In the genomic region with DNA sequence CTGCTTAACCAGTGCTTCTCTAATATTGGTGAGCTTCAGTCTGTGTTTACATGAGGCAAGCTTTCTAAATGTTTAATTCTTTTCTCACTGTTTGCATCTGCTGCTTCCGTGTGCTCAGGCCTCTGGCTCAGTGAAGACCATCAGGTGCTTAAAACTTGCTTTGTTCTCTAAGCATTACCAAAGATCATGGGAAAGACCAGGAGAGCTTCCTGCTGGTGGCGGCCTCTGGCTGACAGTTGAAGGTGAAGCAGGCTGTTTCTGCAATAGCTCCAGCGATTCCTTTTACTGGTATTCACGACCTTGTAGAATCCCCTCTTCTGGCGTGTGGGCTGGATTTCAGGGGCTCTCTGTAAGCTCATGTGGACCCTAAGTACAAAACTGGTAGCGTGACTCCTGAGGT, we compare ENCODE assay signal across 20 cellular contexts. TPM values are rescaled to one million over a fixed set of nuclear protein-coding genes. Genes with fewer than 3 reads are reported as not detected.
DNase-seq lines count a peak whose midpoint lies in the region; ATAC-seq and TF ChIP-seq lines count a peak whose summit lies in the region.
"Had no signal": no experiment of that assay in that cellular context is flagged by ENCODE, and none has a peak within 500 bp of the region (broad histone marks: within the 10 kb centered on the region; RNA-seq: fewer than 3 reads in every experiment).

No MANE protein-coding gene starts in this region.

- H3K9me3 ChIP-seq in OCI-LY1 (ENCODE audit: low read length) = no peaks in the 10 kb centered on the region
- no peaks in the 10 kb centered on the region for H3K9me3 ChIP-seq in neural progenitor cell (ENCODE audit: low read depth)
- H3K9me3 ChIP-seq: SK-N-SH, stomach, upper lobe of left lung had no signal

- TF ChIP-seq CTCF in OCI-LY1 (IDR thresholded peaks at IDR 0.05; ENCODE audit: low read length) = peak; percentile 5; the same call in 1 of the 2 replicates
- peak; percentile 24 for TF ChIP-seq CTCF in choroid plexus epithelial cell (conservative IDR thresholded peaks at IDR 0.05; ENCODE audit: low read depth, low read length)
- TF ChIP-seq CTCF in neural progenitor cell (IDR thresholded peaks at IDR 0.05) = peak; percentile 31
- TF ChIP-seq CTCF in osteocyte (IDR thresholded peaks at IDR 0.05) = no peak

- H3K9me3 Mint-ChIP-seq in neural progenitor cell (no peaks in the 10 kb centered on the region), osteocyte (ENCODE audit: unreplicated experiment) (no peaks in the 10 kb centered on the region)
- H3K9me3 Mint-ChIP-seq: activated T-cell treated with anti-CD3 and anti-CD28 coated beads, Interleukin-2, amount 50 U/mL, for 72 hours; memory B cell; natural killer cell treated with Interleukin-12 subunit alpha and Interleukin-12 subunit beta and Interleukin-15 and Interleukin-18, amount 100 ng/mL, for 72 hours had no signal

- no peaks in the 10 kb centered on the region for H3K27me3 ChIP-seq in H7 (ENCODE audit: control insufficient read depth, insufficient read depth, low read length)
- H3K27me3 ChIP-seq in OCI-LY1 (ENCODE audit: insufficient read depth, low read length) = no peaks in the 10 kb centered on the region
- H3K27me3 ChIP-seq in neural progenitor cell = no peaks in the 10 kb centered on the region
- H3K27me3 ChIP-seq: upper lobe of left lung had no signal

- no peak overlapping the region for H3K9ac ChIP-seq in OCI-LY1 (ENCODE audit: low read length)
- H3K9ac ChIP-seq in neural progenitor cell = no peak overlapping the region
- H3K9ac ChIP-seq: SK-N-SH had no signal

- DNase-seq in H7 (peak; percentile 56), choroid plexus epithelial cell (ENCODE audit: low read depth) (no peak), neural progenitor cell (ENCODE audit: low spot score) (peak; percentile 29), NCI-H2196 (lab: John Stamatoyannopoulos, UW; ENCODE audit: unreplicated experiment) (no peak), osteocyte (ENCODE audit: extremely low spot score, unreplicated experiment) (no peak)
- DNase-seq: activated T-cell treated with anti-CD3 and anti-CD28 coated beads, Interleukin-2, amount 50 U/mL, for 72 hours; hippocampal formation; Karpas-422; NCI-H1105 treated with DMSO at 0.1 percent for 48 hours; NCI-H69; SK-N-SH; stimulated activated CD4-positive, alpha-beta T cell treated with anti-CD3 and anti-CD28 coated beads, Interleukin-4, amount 100 ng/mL, for 24 hours; stomach; upper lobe of left lung had no signal

- H2AFZ ChIP-seq in OCI-LY1 (ENCODE audit: low read length) (no peak overlapping the region), neural progenitor cell (replicated peaks) (peak overlapping the region; percentile 50)

- H3K36me3 ChIP-seq in H7 (replicated peaks; ENCODE audit: control insufficient read depth, insufficient read depth, low read length) (no peaks in the 10 kb centered on the region), OCI-LY1 (ENCODE audit: insufficient read depth, low read length) (no peaks in the 10 kb centered on the region), neural progenitor cell (no peaks in the 10 kb centered on the region)
- H3K36me3 ChIP-seq: stomach, upper lobe of left lung had no signal

- no peaks in the 10 kb centered on the region for H4K20me1 ChIP-seq in OCI-LY1 (ENCODE audit: insufficient read depth, low read length)
- no peaks in the 10 kb centered on the region for H4K20me1 ChIP-seq in neural progenitor cell (ENCODE audit: low read depth)

- no peaks in the 10 kb centered on the region for H3F3A ChIP-seq in OCI-LY1 (ENCODE audit: insufficient read depth, low read length)
- H3F3A ChIP-seq in neural progenitor cell (ENCODE audit: low read depth) = no peaks in the 10 kb centered on the region

- H3K4me1 Mint-ChIP-seq in neural progenitor cell (no peaks in the 10 kb centered on the region), osteocyte (ENCODE audit: unreplicated experiment) (no peaks in the 10 kb centered on the region)
- H3K4me1 Mint-ChIP-seq: memory B cell had no signal

- H3K4me2 ChIP-seq in OCI-LY1 (ENCODE audit: low read length) (no peak overlapping the region), neural progenitor cell (no peak overlapping the region)
- H3K4me2 ChIP-seq: SK-N-SH had no signal

- no peaks in the 10 kb centered on the region for H3K79me2 ChIP-seq in OCI-LY1 (ENCODE audit: insufficient read depth, low read length)
- H3K79me2 ChIP-seq in neural progenitor cell (ENCODE audit: low read depth) = no peaks in the 10 kb centered on the region

- no peaks in the 10 kb centered on the region for H3K9me2 ChIP-seq in OCI-LY1 (ENCODE audit: low read depth, low read length)
- H3K9me2 ChIP-seq: SK-N-SH had no signal

- H3K27ac ChIP-seq in OCI-LY1 (ENCODE audit: low read depth, low read length, poor library complexity, severe bottlenecking) (no peak overlapping the region), neural progenitor cell (no peak overlapping the region)
- H3K27ac ChIP-seq: skin epidermis, stomach, upper lobe of left lung had no signal

- no peak for ATAC-seq in GM18502 (IDR thresholded peaks at IDR 0.05; ENCODE audit: poor library complexity, unreplicated experiment)
- ATAC-seq: activated T-cell treated with anti-CD3 and anti-CD28 coated beads, Interleukin-2, amount 50 U/mL, for 72 hours had no signal

- H3K36me3 Mint-ChIP-seq in neural progenitor cell (no peaks in the 10 kb centered on the region), osteocyte (ENCODE audit: unreplicated experiment) (no peaks in the 10 kb centered on the region)
- H3K36me3 Mint-ChIP-seq: activated naive CD8-positive, alpha-beta T cell; memory B cell; natural killer cell treated with Interleukin-12 subunit alpha and Interleukin-12 subunit beta and Interleukin-15 and Interleukin-18, amount 100 ng/mL, for 72 hours had no signal

- H3K27me3 Mint-ChIP-seq in neural progenitor cell (ENCODE audit: insufficient read depth, low read depth) (peaks cover 4% of the 10 kb centered on the region), osteocyte (ENCODE audit: unreplicated experiment) (peaks cover 10% of the 10 kb centered on the region)
- H3K27me3 Mint-ChIP-seq: memory B cell; natural killer cell treated with Interleukin-12 subunit alpha and Interleukin-12 subunit beta and Interleukin-15 and Interleukin-18, amount 100 ng/mL, for 72 hours had no signal

- H3K4me1 ChIP-seq in OCI-LY1 (ENCODE audit: insufficient read depth, low read length, severe bottlenecking) = no peaks in the 10 kb centered on the region
- no peaks in the 10 kb centered on the region for H3K4me1 ChIP-seq in neural progenitor cell
- H3K4me1 ChIP-seq: stomach, upper lobe of left lung had no signal

- H3K4me3 ChIP-seq in H7 (ENCODE audit: insufficient read depth, low read depth, low read length) (no peak overlapping the region), OCI-LY1 (ENCODE audit: low read depth, low read length, poor library complexity, severe bottlenecking) (no peak overlapping the region), choroid plexus epithelial cell (ENCODE audit: low read depth, low read length) (no peak overlapping the region), neural progenitor cell (no peak overlapping the region)
- H3K4me3 ChIP-seq: skin epidermis, stomach, upper lobe of left lung had no signal

- no peak overlapping the region for H3K27ac Mint-ChIP-seq in neural progenitor cell
- no peak overlapping the region for H3K27ac Mint-ChIP-seq in osteocyte (ENCODE audit: unreplicated experiment)
- H3K27ac Mint-ChIP-seq: activated naive CD8-positive, alpha-beta T cell; activated T-cell treated with anti-CD3 and anti-CD28 coated beads, Interleukin-2, amount 50 U/mL, for 72 hours; memory B cell; natural killer cell treated with Interleukin-12 subunit alpha and Interleukin-12 subunit beta and Interleukin-15 and Interleukin-18, amount 100 ng/mL, for 72 hours had no signal

- H3K4me3 Mint-ChIP-seq in neural progenitor cell (no peak overlapping the region), osteocyte (ENCODE audit: unreplicated experiment) (no peak overlapping the region)
- H3K4me3 Mint-ChIP-seq: activated naive CD8-positive, alpha-beta T cell; activated T-cell treated with anti-CD3 and anti-CD28 coated beads, Interleukin-2, amount 50 U/mL, for 72 hours; memory B cell; natural killer cell treated with Interleukin-12 subunit alpha and Interleukin-12 subunit beta and Interleukin-15 and Interleukin-18, amount 100 ng/mL, for 72 hours had no signal

RNA-seq across cellular contexts. Expression of a gene that starts 45.1 kb away (rescaled TPM):
- 12.6 and 13.2 TPM in 2 replicates for total RNA-seq in H7 (2014; rRNA removed; shearing (Covaris generic))
- total RNA-seq in neural progenitor cell (ENCODE audit: low replicate concordance) (11.8 and 12.3 TPM in 2 replicates), osteocyte (42.1 and 45.9 TPM in 2 replicates)

Comparison
In these comparisons a context has a peak if more than half of its experiments do, and no peak if none do; other contexts are left out.
1. DNase-seq: peak in H7 (single experiment) and neural progenitor cell (single experiment); none in choroid plexus epithelial cell (single experiment), NCI-H2196 (single experiment) and osteocyte (single experiment).